10 cellular contexts compared by ENCODE assay signal in genomic region chr15:99502182-99502581, GRCh38.
DNase-seq lines count a peak whose midpoint lies in the region; ATAC-seq and TF ChIP-seq lines count a peak whose summit lies in the region.
"Had no signal": no experiment of that assay in that cellular context is flagged by ENCODE, and none has a peak within 500 bp of the region (broad histone marks: within the 10 kb centered on the region; RNA-seq: fewer than 3 reads in every experiment).

No MANE protein-coding gene starts in this region.

- peaks cover 23 to 39% (median 31%) of the 10 kb centered on the region in 4 donors for H3K4me1 ChIP-seq in esophagus muscularis mucosa

- no peaks in the 10 kb centered on the region for H3K36me3 ChIP-seq in esophagus muscularis mucosa

- ATAC-seq in HG02798 (IDR thresholded peaks at IDR 0.05; ENCODE audit: poor library complexity, unreplicated experiment) (peak; percentile 75), T-helper 17 cell (peak; percentile 51)

- H3K9me3 ChIP-seq in T-helper 17 cell (ENCODE audit: control insufficient read depth, low read length, poor library complexity, severe bottlenecking) = no peaks in the 10 kb centered on the region
- H3K9me3 ChIP-seq in esophagus muscularis mucosa = no peaks in the 10 kb centered on the region
- H3K9me3 ChIP-seq: SK-N-SH had no signal

- WGBS in esophagus muscularis mucosa = 86% methylated on average over 4 of the region's 4 CpGs

- peaks cover 2% of the 10 kb centered on the region for H3K36me3 Mint-ChIP-seq in T-helper 17 cell (ENCODE audit: low read depth)
- H3K36me3 Mint-ChIP-seq in HFFc6 (ENCODE audit: low read depth) = peaks cover 5% of the 10 kb centered on the region; the same call in 1 of the 2 replicates

- no peak for TF ChIP-seq POLR2A in esophagus muscularis mucosa (IDR thresholded peaks at IDR 0.05; ENCODE audit: low read depth)

- H3K27me3 Mint-ChIP-seq in T-helper 17 cell (peaks cover 46% of the 10 kb centered on the region), HFFc6 (ENCODE audit: insufficient read depth) (peaks cover 34% of the 10 kb centered on the region)

- peaks cover 6% of the 10 kb centered on the region; the same call in 1 of the 2 replicates for H3K9me3 Mint-ChIP-seq in HFFc6

- TF ChIP-seq CTCF in RWPE1 (conservative IDR thresholded peaks at IDR 0.05; ENCODE audit: low read depth) = no peak
- TF ChIP-seq CTCF in HFFc6 (IDR thresholded peaks at IDR 0.05) = no peak
- TF ChIP-seq CTCF in esophagus muscularis mucosa (IDR thresholded peaks at IDR 0.05) = no peak

- TF ChIP-seq EP300 in esophagus muscularis mucosa (IDR thresholded peaks at IDR 0.05) = no peak

- H3K27ac ChIP-seq in RWPE1 (no peak overlapping the region), esophagus muscularis mucosa (replicated peaks in 1 of 4) (no peak overlapping the region)

- H3K27ac Mint-ChIP-seq in T-helper 17 cell (peak overlapping the region; percentile 79), HFFc6 (no peak overlapping the region)

- no peak overlapping the region for H3K4me3 ChIP-seq in esophagus muscularis mucosa

- H3K4me1 Mint-ChIP-seq in T-helper 17 cell = no peaks in the 10 kb centered on the region
- H3K4me1 Mint-ChIP-seq in HFFc6 (ENCODE audit: low read depth) = no peaks in the 10 kb centered on the region

- CTCF ChIA-PET in RWPE1 (lab: Yijun Ruan, JAX) = interaction anchor here (0.6 kb wide), 1 partner anchor 231 kb away, joined by 6 read pairs; no protein-coding TSS in a partner anchor

- peak overlapping the region; percentile 5 for H3K4me3 Mint-ChIP-seq in T-helper 17 cell
- no peak overlapping the region for H3K4me3 Mint-ChIP-seq in HFFc6

- peak; percentile 15 for DNase-seq in stimulated activated naive CD4-positive, alpha-beta T cell treated with Interleukin-2 at 50 U/mL for 16 hours (lab: John Stamatoyannopoulos, UW)
- DNase-seq in stimulated activated naive CD4-positive, alpha-beta T cell (lab: John Stamatoyannopoulos, UW) = no peak
- DNase-seq in T-helper 17 cell = no peak
- DNase-seq in dedifferentiated amniotic fluid mesenchymal stem cell (ENCODE audit: extremely low spot score) = no peak
- DNase-seq in RWPE1 (ENCODE audit: low spot score) = no peak
- DNase-seq in HFFc6 = no peak
- no peak for DNase-seq in esophagus muscularis mucosa (ENCODE audit: extremely low spot score)
- DNase-seq: IMR-90, SK-N-SH had no signal

- intact Hi-C loops in esophagus muscularis mucosa (cut with DNase I) = no loop called here

- POLR2A ChIA-PET in RWPE1 (lab: Yijun Ruan, JAX; ENCODE audit: low non-redundant PET) = no interaction called here

- no peaks in the 10 kb centered on the region for H3K27me3 ChIP-seq in esophagus muscularis mucosa
